8 cellular contexts compared by ENCODE assay signal in genomic region chr18:46481048-46481846, GRCh38.
DNase-seq lines count a peak whose midpoint lies in the region; FAIRE-seq and TF ChIP-seq lines count a peak whose summit lies in the region.

No MANE protein-coding gene starts in this region.

- DNase-seq in DMS53 treated with DMSO at 0.1 percent for 48 hours (lab: John Stamatoyannopoulos, UW; ENCODE audit: unreplicated experiment), result peak; percentile 61
- DNase-seq in HTR-8/SVneo (ENCODE audit: insufficient read length, low spot score), result peak; percentile 38
- DNase-seq in SJSA1 (ENCODE audit: low read depth in 1 of 2, low spot score in 2 of 2), result peak; percentile 39 to 60
- peak; percentile 74 for DNase-seq in activated naive CD4-positive, alpha-beta T cell treated with anti-CD3 and anti-CD28 coated beads, Interleukin-2, amount 10 ng/mL, durations not matched to agents 7 days and 5 days
- DNase-seq in left ventricle myocardium inferior, result peak; percentile 38
- peak; percentile 13 to 49 (median 24) for DNase-seq in stimulated activated CD4-positive, alpha-beta T cell treated with anti-CD3 and anti-CD28 coated beads, Interleukin-12 subunit alpha, Interleukin-12 subunit beta, amount 100 ng/mL, for 48 hours (ENCODE audit: low read depth in 2 of 3, low spot score in 1 of 3)
- DNase-seq in HuH-7.5 (ENCODE audit: low spot score), result no peak
- no peak for DNase-seq in HPDE6-E6E7 (ENCODE audit: extremely low spot score)

- intact Hi-C loops in left ventricle myocardium inferior (cut with micrococcal nuclease), result loop anchor here (10.0 kb wide), 1 partner anchor 196 kb away; no protein-coding TSS in a partner anchor

- CTCF ChIA-PET in activated naive CD4-positive, alpha-beta T cell treated with anti-CD3 and anti-CD28 coated beads, Interleukin-2, amount 10 ng/mL, durations not matched to agents 7 days and 5 days (lab: Charles Lee), result interaction anchor here (1.1 to 6.3 kb wide), 11 partner anchors 8 to 332 kb away, joined by 3 to 64 read pairs (median 5); a partner anchor contains a TSS

- H3K36me3 ChIP-seq in SJSA1 (no peaks in the 10 kb centered on the region), left ventricle myocardium inferior (no peaks in the 10 kb centered on the region)

- H3K4me1 Mint-ChIP-seq in activated naive CD4-positive, alpha-beta T cell treated with anti-CD3 and anti-CD28 coated beads, Interleukin-2, amount 10 ng/mL, durations not matched to agents 7 days and 5 days, result no peaks in the 10 kb centered on the region

- H3K9me3 ChIP-seq in SJSA1 (replicated peaks) (no peaks in the 10 kb centered on the region), left ventricle myocardium inferior (replicated peaks) (peaks cover 9% of the 10 kb centered on the region)

- peak; percentile 58 for FAIRE-seq in HTR-8/SVneo (lab: Jason Lieb, UNC)

- H3K27ac ChIP-seq in SJSA1, result no peak overlapping the region
- H3K27ac ChIP-seq in left ventricle myocardium inferior (replicated peaks), result no peak overlapping the region

- H3K9me3 Mint-ChIP-seq in activated naive CD4-positive, alpha-beta T cell treated with anti-CD3 and anti-CD28 coated beads, Interleukin-2, amount 10 ng/mL, durations not matched to agents 7 days and 5 days, result peaks cover 2% of the 10 kb centered on the region

- H3K4me3 Mint-ChIP-seq in activated naive CD4-positive, alpha-beta T cell treated with anti-CD3 and anti-CD28 coated beads, Interleukin-2, amount 10 ng/mL, durations not matched to agents 7 days and 5 days, result no peak overlapping the region

- peaks cover 14% of the 10 kb centered on the region for H3K27me3 Mint-ChIP-seq in activated naive CD4-positive, alpha-beta T cell treated with anti-CD3 and anti-CD28 coated beads, Interleukin-2, amount 10 ng/mL, durations not matched to agents 7 days and 5 days

- H3K27me3 ChIP-seq in SJSA1 (replicated peaks), result no peaks in the 10 kb centered on the region
- H3K27me3 ChIP-seq in left ventricle myocardium inferior (ENCODE audit: low read depth), result no peaks in the 10 kb centered on the region

- H3K4me1 ChIP-seq in SJSA1 (replicated peaks) (no peaks in the 10 kb centered on the region), left ventricle myocardium inferior (peaks cover 6% of the 10 kb centered on the region)

- no peaks in the 10 kb centered on the region for H3K36me3 Mint-ChIP-seq in activated naive CD4-positive, alpha-beta T cell treated with anti-CD3 and anti-CD28 coated beads, Interleukin-2, amount 10 ng/mL, durations not matched to agents 7 days and 5 days

- H3K4me3 ChIP-seq in SJSA1, result no peak overlapping the region
- no peak overlapping the region for H3K4me3 ChIP-seq in left ventricle myocardium inferior

- H3K27ac Mint-ChIP-seq in activated naive CD4-positive, alpha-beta T cell treated with anti-CD3 and anti-CD28 coated beads, Interleukin-2, amount 10 ng/mL, durations not matched to agents 7 days and 5 days, result no peak overlapping the region

- TF ChIP-seq CTCF in left ventricle myocardium inferior (IDR thresholded peaks at IDR 0.05; ENCODE audit: borderline replicate concordance), result peak; percentile 81

Comparison
In these comparisons a context has a peak if more than half of its experiments do, and no peak if none do; other contexts are left out.
1. DNase-seq: peak in DMS53 treated with DMSO at 0.1 percent for 48 hours (single experiment), HTR-8/SVneo (single experiment), SJSA1 (2 of 2), activated naive CD4-positive, alpha-beta T cell treated with anti-CD3 and anti-CD28 coated beads, Interleukin-2, amount 10 ng/mL, durations not matched to agents 7 days and 5 days (single experiment), left ventricle myocardium inferior (single experiment) and stimulated activated CD4-positive, alpha-beta T cell treated with anti-CD3 and anti-CD28 coated beads, Interleukin-12 subunit alpha, Interleukin-12 subunit beta, amount 100 ng/mL, for 48 hours (3 of 3); none in HuH-7.5 (single experiment) and HPDE6-E6E7 (single experiment).